In the genomic region with DNA sequence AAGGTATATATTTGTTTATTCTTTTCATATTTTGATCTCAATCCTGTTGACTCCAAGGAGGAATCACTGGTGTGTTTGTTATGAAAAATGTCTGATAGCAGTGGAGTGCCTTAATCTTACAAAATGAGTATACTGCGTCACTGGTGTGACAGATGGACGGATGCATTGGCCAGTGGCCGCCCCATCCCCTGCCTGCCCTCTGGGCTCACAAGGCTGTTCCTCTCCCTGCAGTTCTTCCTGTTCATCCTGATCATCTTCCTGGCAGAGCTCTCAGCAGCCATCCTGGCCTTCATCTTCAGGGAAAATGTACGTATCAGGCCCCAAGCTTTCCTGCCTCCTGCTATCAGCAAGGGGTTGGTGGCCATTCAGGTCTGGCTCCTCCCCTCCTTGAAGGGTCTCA, we compare ENCODE assay signal across 24 cellular contexts.
"Had no signal": no experiment of that assay in that cellular context is flagged by ENCODE, and none has a peak within 500 bp of the region (broad histone marks: within the 10 kb centered on the region; RNA-seq: fewer than 3 reads in every experiment).

No MANE protein-coding gene starts in this region.

- H3K27me3 Mint-ChIP-seq: activated B cell treated with CpG ODN at 0.5 μM for 24 hours; activated naive CD8-positive, alpha-beta T cell; central memory CD8-positive, alpha-beta T cell; T-helper 17 cell had no signal

- H3K36me3 ChIP-seq: brain microvascular endothelial cell, colonic mucosa, WERI-Rb-1 had no signal

- H3K27ac ChIP-seq: brain microvascular endothelial cell, colonic mucosa, WERI-Rb-1 had no signal

- H3K4me1 Mint-ChIP-seq: central memory CD8-positive, alpha-beta T cell had no signal

- DNase-seq: activated B cell treated with CpG ODN at 0.5 μM for 24 hours; activated CD4-positive, alpha-beta T cell treated with anti-CD3 and anti-CD28 coated beads for 48 hours; activated CD4-positive, alpha-beta T cell treated with anti-CD3 and anti-CD28 coated beads, Interleukin-2, amount 50 U/mL, for 1 hour; activated CD4-positive, alpha-beta T cell treated with anti-CD3 and anti-CD28 coated beads, Interleukin-2, amount 50 U/mL, for 48 hours; activated CD8-positive, alpha-beta memory T cell treated with anti-CD3 and anti-CD28 coated beads for 24 hours; activated CD8-positive, alpha-beta T cell treated with anti-CD3 and anti-CD28 coated beads for 36 hours; activated effector memory CD4-positive, alpha-beta T cell treated with anti-CD3 and anti-CD28 coated beads, Interleukin-2, amount 50 U/mL, for 16 hours; activated naive CD4-positive, alpha-beta T cell treated with anti-CD3 and anti-CD28 coated beads, Interleukin-2, amount 50 U/mL, for 16 hours; activated T-cell treated with anti-CD3 and anti-CD28 coated beads, Interleukin-2, amount 50 U/mL, for 4 hours; amniotic stem cell; anterior cingulate cortex; brain microvascular endothelial cell; colonic mucosa; effector CD8-positive, alpha-beta T cell; foreskin fibroblast; head of caudate nucleus; T-helper 1 cell; T-helper 17 cell; T1000; WERI-Rb-1 had no signal

- H3K27ac Mint-ChIP-seq: activated CD8-positive, alpha-beta T cell treated with anti-CD3 and anti-CD28 coated beads for 36 hours; activated naive CD8-positive, alpha-beta T cell; activated T-helper 2 cell treated with anti-CD3 and anti-CD28 coated beads, Interferon-gamma antibody, Interleukin-2, Interleukin-4, amounts not matched to agents 10 μg/mL and 5 μg/mL and 100 μg/mL, durations not matched to agents 14 hours and 24 hours and 36 hours; T-helper 2 cell treated with Interferon-gamma antibody and Interleukin-4, amounts not matched to agents 5 μg/mL and 100 μg/mL, for 36 hours had no signal

- H3K4me1 ChIP-seq: colonic mucosa had no signal

- H3K27me3 ChIP-seq: brain microvascular endothelial cell, colonic mucosa had no signal

- H3K4me3 ChIP-seq: colonic mucosa had no signal

- H3K4me3 Mint-ChIP-seq: activated B cell treated with CpG ODN at 0.5 μM for 24 hours; activated CD8-positive, alpha-beta T cell treated with anti-CD3 and anti-CD28 coated beads for 36 hours; activated naive CD8-positive, alpha-beta T cell; activated T-cell treated with anti-CD3 and anti-CD28 coated beads, Interleukin-2, amount 50 U/mL, for 4 hours; central memory CD8-positive, alpha-beta T cell; T-helper 17 cell; T-helper 2 cell treated with Interferon-gamma antibody and Interleukin-4, amounts not matched to agents 5 μg/mL and 100 μg/mL, for 36 hours had no signal

- H3K9me3 Mint-ChIP-seq: activated B cell treated with CpG ODN at 0.5 μM for 24 hours; activated CD8-positive, alpha-beta T cell treated with anti-CD3 and anti-CD28 coated beads for 36 hours; activated T-cell treated with anti-CD3 and anti-CD28 coated beads, Interleukin-2, amount 50 U/mL, for 4 hours; activated T-helper 2 cell treated with anti-CD3 and anti-CD28 coated beads, Interferon-gamma antibody, Interleukin-2, Interleukin-4, amounts not matched to agents 10 μg/mL and 5 μg/mL and 100 μg/mL, durations not matched to agents 14 hours and 24 hours and 36 hours; central memory CD8-positive, alpha-beta T cell; T-helper 2 cell treated with Interferon-gamma antibody and Interleukin-4, amounts not matched to agents 5 μg/mL and 100 μg/mL, for 36 hours had no signal

- H3K36me3 Mint-ChIP-seq: activated naive CD8-positive, alpha-beta T cell had no signal

- H3K9me3 ChIP-seq: colonic mucosa had no signal
